16 cellular contexts compared by ENCODE assay signal in genomic region chr14:45698462-45699134, GRCh38.
DNase-seq lines count a peak whose midpoint lies in the region; ATAC-seq and TF ChIP-seq lines count a peak whose summit lies in the region.
"Had no signal": no experiment of that assay in that cellular context is flagged by ENCODE, and none has a peak within 500 bp of the region (broad histone marks: within the 10 kb centered on the region; RNA-seq: fewer than 3 reads in every experiment).

No MANE protein-coding gene starts in this region.

- no peak for ATAC-seq in gastroesophageal sphincter
- ATAC-seq: left lobe of liver had no signal

- H3K36me3 ChIP-seq in hepatocyte (replicated peaks; ENCODE audit: insufficient read depth, low read depth) (no peaks in the 10 kb centered on the region), testis (ENCODE audit: low read depth, missing control alignments) (no peaks in the 10 kb centered on the region), gastroesophageal sphincter (no peaks in the 10 kb centered on the region)
- H3K36me3 ChIP-seq: tibial nerve had no signal

- H3K27ac ChIP-seq in hepatocyte (no peak overlapping the region), testis (no peak overlapping the region), gastroesophageal sphincter (no peak overlapping the region)
- H3K27ac ChIP-seq: GM23248, tibial nerve had no signal

- no peaks in the 10 kb centered on the region for H4K20me1 ChIP-seq in hepatocyte (ENCODE audit: insufficient read depth, poor library complexity, severe bottlenecking)

- no peak for TF ChIP-seq POLR2A in testis (IDR thresholded peaks at IDR 0.05)
- TF ChIP-seq POLR2A in gastroesophageal sphincter (IDR thresholded peaks at IDR 0.05), result no peak

- H3K4me2 ChIP-seq in hepatocyte, result no peak overlapping the region

- no peak overlapping the region for H2AFZ ChIP-seq in hepatocyte
- H2AFZ ChIP-seq: GM23248 had no signal

- 68% methylated on average over 1 of the region's 1 CpG for WGBS in hepatocyte (ENCODE audit: low lambda C conversion rate, missing lambda C conversion rate)
- WGBS in testis, 2 donors, result 74 to 82% methylated on average over 1 of the region's 1 CpG
- 33 to 60% methylated on average over 1 of the region's 1 CpG for WGBS in gastroesophageal sphincter (ENCODE audit: low coverage in 1 of 2), 2 donors

- H3K27me3 ChIP-seq in hepatocyte, result no peaks in the 10 kb centered on the region
- no peaks in the 10 kb centered on the region for H3K27me3 ChIP-seq in testis
- no peaks in the 10 kb centered on the region for H3K27me3 ChIP-seq in gastroesophageal sphincter
- H3K27me3 ChIP-seq: tibial nerve had no signal

- no peaks in the 10 kb centered on the region for H3K79me2 ChIP-seq in hepatocyte

- H3K4me1 ChIP-seq in hepatocyte (ENCODE audit: insufficient read depth) (peaks cover 9% of the 10 kb centered on the region), testis (no peaks in the 10 kb centered on the region), gastroesophageal sphincter (peaks cover 0 to 23% (median 4%) of the 10 kb centered on the region in 3 donors)

- DNase-seq in NCI-H146 (lab: John Stamatoyannopoulos, UW), result peak; percentile 2
- DNase-seq in NCI-H146 treated with DMSO at 0.1 percent for 48 hours (lab: John Stamatoyannopoulos, UW; ENCODE audit: unreplicated experiment), result no peak
- peak; percentile 10 for DNase-seq in NCI-H748 treated with DMSO at 0.1 percent for 48 hours (lab: John Stamatoyannopoulos, UW)
- peak; percentile 60 for DNase-seq in hepatocyte (ENCODE audit: low spot score)
- DNase-seq in testis, result peak; percentile 22
- DNase-seq in nucleus accumbens (lab: John Stamatoyannopoulos, UW), result no peak
- no peak for DNase-seq in activated CD4-positive, alpha-beta T cell treated with anti-CD3 and anti-CD28 coated beads for 48 hours
- DNase-seq: activated CD4-positive, CD25-positive, alpha-beta regulatory T cell; activated T-cell treated with anti-CD3 and anti-CD28 coated beads, Interleukin-2, amount 50 U/mL, for 24 hours; amniotic stem cell; effector CD4-positive, alpha-beta T cell; GM23248; stimulated activated CD4-positive, alpha-beta T cell treated with anti-CD3 and anti-CD28 coated beads, Interleukin-12 subunit alpha, Interleukin-12 subunit beta, amount 100 ng/mL, for 4 hours had no signal

- no peaks in the 10 kb centered on the region for H3K9me3 ChIP-seq in hepatocyte (ENCODE audit: low read depth)
- no peaks in the 10 kb centered on the region for H3K9me3 ChIP-seq in testis
- H3K9me3 ChIP-seq in gastroesophageal sphincter, result no peaks in the 10 kb centered on the region
- H3K9me3 ChIP-seq: tibial nerve had no signal

- H3K9me2 ChIP-seq in hepatocyte (replicated peaks; ENCODE audit: insufficient read depth), result no peaks in the 10 kb centered on the region

- TF ChIP-seq CTCF in hepatocyte (IDR thresholded peaks at IDR 0.05; ENCODE audit: poor library complexity) (no peak), testis (IDR thresholded peaks at IDR 0.05) (no peak), gastroesophageal sphincter (IDR thresholded peaks at IDR 0.05) (no peak)

- H3K4me3 ChIP-seq in hepatocyte (no peak overlapping the region), testis (no peak overlapping the region), gastroesophageal sphincter (no peak overlapping the region)
- H3K4me3 ChIP-seq: GM23248, tibial nerve had no signal

- TF ChIP-seq EP300 in gastroesophageal sphincter (IDR thresholded peaks at IDR 0.05), result no peak

- intact Hi-C loops in testis (cut with DNase I; ENCODE audit: low total_unique reads), result no loop called here

Comparison
In these comparisons a context has a peak if more than half of its experiments do, and no peak if none do; other contexts are left out.
1. DNase-seq: peak in NCI-H146 (single experiment), NCI-H748 treated with DMSO at 0.1 percent for 48 hours (single experiment), hepatocyte (single experiment) and testis (single experiment); none in NCI-H146 treated with DMSO at 0.1 percent for 48 hours (single experiment), nucleus accumbens (0 of 56) and activated CD4-positive, alpha-beta T cell treated with anti-CD3 and anti-CD28 coated beads for 48 hours (single experiment).